ENCODE assay signal across 8 cellular contexts in genomic region chr15:74615313-74616019, GRCh38.
DNase-seq lines count a peak whose midpoint lies in the region; ATAC-seq and TF ChIP-seq lines count a peak whose summit lies in the region.

Gene CLK3 (plus strand): TSS chr15:74615836. CDS start chr15:74619197, 3,361 bp downstream.

- ATAC-seq in GM19025 (IDR thresholded peaks at IDR 0.05; ENCODE audit: low read depth, unreplicated experiment) (peak; percentile 78), HG03280 (IDR thresholded peaks at IDR 0.05; ENCODE audit: unreplicated experiment) (peak; percentile 78)

- no peak for TF ChIP-seq CTCF in AG09309 (IDR thresholded peaks at IDR 0.05; ENCODE audit: control insufficient read depth, insufficient read depth, low read depth, low read length, missing control alignments)

- peak within 1 kb of the TSS; percentile 74 for H3K4me3 ChIP-seq in AG09309 (ENCODE audit: control insufficient read depth, low read depth, low read length)

- peak; percentile 48 for DNase-seq in AG09309 (ENCODE audit: low read depth)
- DNase-seq in NCI-H446 (lab: John Stamatoyannopoulos, UW): peak; percentile 73 to 95
- DNase-seq in activated CD4-positive, CD25-positive, alpha-beta regulatory T cell treated with anti-CD3 and anti-CD28 coated beads, Interleukin-2, amount 50 U/mL, for 16 hours (ENCODE audit: low read depth, low spot score): peak; percentile 87
- DNase-seq in central memory CD4-positive, alpha-beta T cell: peak; percentile 94
- DNase-seq in islet precursor cell: peak; percentile 97
- peak; percentile 92 to 96 (median 95) for DNase-seq in stimulated activated CD4-positive, alpha-beta T cell treated with anti-CD3 and anti-CD28 coated beads, Interleukin-12 subunit alpha, Interleukin-12 subunit beta, amount 100 ng/mL, for 48 hours (ENCODE audit: low read depth in 2 of 3, low spot score in 1 of 3)

Comparison
In these comparisons a context has a peak if more than half of its experiments do, and no peak if none do; other contexts are left out.
1. Peak in every context shown above with its lines: DNase-seq, ATAC-seq and H3K4me3 ChIP-seq.